ENCODE assay signal across 8 cellular contexts in the genomic region with DNA sequence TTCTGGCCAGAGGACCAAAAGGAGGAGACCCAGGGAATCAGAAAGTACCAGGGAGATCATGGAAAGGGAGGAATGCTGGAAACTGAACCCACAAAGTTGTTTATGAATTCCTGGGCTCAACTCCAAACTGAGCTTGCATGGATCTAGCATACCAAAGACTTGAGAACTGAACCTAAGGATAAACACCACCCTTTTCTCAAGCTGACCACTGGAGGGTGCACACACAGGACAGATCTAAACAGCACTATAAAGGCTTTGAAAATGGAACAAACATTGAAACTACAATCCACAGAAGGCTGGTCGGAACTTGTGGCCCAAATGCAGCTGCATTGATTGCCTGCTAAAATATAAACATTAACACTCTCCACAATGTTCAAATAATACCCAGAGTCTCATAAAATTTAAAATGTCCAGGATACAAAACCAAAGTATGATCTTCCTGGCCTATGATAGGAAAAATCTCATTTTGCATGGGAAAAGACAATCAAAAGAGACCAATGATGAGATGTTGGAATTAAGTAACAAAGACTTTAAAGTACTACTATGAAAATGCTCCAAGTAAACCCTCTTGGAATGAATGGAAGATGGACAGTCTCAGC. TPM values are rescaled to one million over a fixed set of nuclear protein-coding genes. Genes with fewer than 3 reads are reported as not detected.
DNase-seq lines count a peak whose midpoint lies in the region; ATAC-seq, FAIRE-seq and TF ChIP-seq lines count a peak whose summit lies in the region.

No MANE protein-coding gene starts in this region.

- no peak for FAIRE-seq in urothelium cell line (lab: Jason Lieb, UNC)

- H3K4me3 ChIP-seq in Caco-2 (ENCODE audit: low read depth, low read length) (no peak overlapping the region), astrocyte of the cerebellum (ENCODE audit: low read depth, low read length) (no peak overlapping the region)

- ATAC-seq in GM19372 (IDR thresholded peaks at IDR 0.05; ENCODE audit: low read depth, unreplicated experiment): peak; percentile 64

- TF ChIP-seq CTCF in Caco-2 (IDR thresholded peaks at IDR 0.05; ENCODE audit: insufficient read depth in 1 of 2, low read depth in 1 of 2, low read length in 1 of 2, severe bottlenecking in 1 of 2, unreplicated experiment in 1 of 2) (peak; percentile 59 to 68), astrocyte of the cerebellum (IDR thresholded peaks at IDR 0.05; ENCODE audit: low read depth, low read length, missing control alignments) (peak; percentile 80), glutamatergic neuron (IDR thresholded peaks at IDR 0.05; ENCODE audit: partially characterized antibody, unreplicated experiment) (no peak)

- no peaks in the 10 kb centered on the region for H3K27me3 ChIP-seq in Caco-2 (replicated peaks; ENCODE audit: control insufficient read depth, insufficient read depth, low read length)

- no peak overlapping the region for H3K27ac Mint-ChIP-seq in Caco-2 (ENCODE audit: unreplicated experiment)
- no peak overlapping the region for H3K27ac Mint-ChIP-seq in glutamatergic neuron (ENCODE audit: unreplicated experiment)

- H3K27me3 Mint-ChIP-seq in Caco-2 (ENCODE audit: insufficient read depth, unreplicated experiment) (no peaks in the 10 kb centered on the region), glutamatergic neuron (ENCODE audit: unreplicated experiment) (peaks cover 2% of the 10 kb centered on the region)

- H3K9me3 Mint-ChIP-seq in Caco-2 (ENCODE audit: unreplicated experiment) (no peaks in the 10 kb centered on the region), glutamatergic neuron (ENCODE audit: unreplicated experiment) (peaks cover 2% of the 10 kb centered on the region)

- DNase-seq in Caco-2 (peak in 1 of 2 experiments; percentile 46), M059J (ENCODE audit: low read depth) (peak; percentile 95), astrocyte of the cerebellum (ENCODE audit: low read depth) (peak; percentile 98), left kidney (ENCODE audit: low read depth, low spot score) (peak; percentile 71), urothelium cell line (ENCODE audit: low spot score) (peak; percentile 67), glutamatergic neuron (no peak)
- DNase-seq in activated effector memory CD4-positive, alpha-beta T cell treated with Interleukin-2 at 50 U/mL for 16 hours: no peak

- no peaks in the 10 kb centered on the region for H3K36me3 Mint-ChIP-seq in Caco-2 (ENCODE audit: insufficient read depth, unreplicated experiment)
- peaks cover 5% of the 10 kb centered on the region for H3K36me3 Mint-ChIP-seq in glutamatergic neuron (ENCODE audit: unreplicated experiment)

- no TSS peak for BruUV-seq in Caco-2 (replicated peaks; lab: Mats Ljungman, UMichigan)

- in situ Hi-C loops in astrocyte of the cerebellum (cut with HindIII; ENCODE audit: low sequenced_read_pairs): no loop called here

- no peaks in the 10 kb centered on the region for H3K9me3 ChIP-seq in Caco-2

- H3K4me1 ChIP-seq in Caco-2: peaks cover 23% of the 10 kb centered on the region

- H3K4me3 Mint-ChIP-seq in Caco-2 (ENCODE audit: unreplicated experiment) (no peak overlapping the region), glutamatergic neuron (ENCODE audit: unreplicated experiment) (no peak overlapping the region)

- CTCF ChIA-PET in Caco-2 (lab: Charles Lee): interaction anchor here (0.7 to 2.5 kb wide), 6 partner anchors 10 to 120 kb away, joined by 3 to 9 read pairs (median 4); partner anchors contain the start of gene IRF1

- intact Hi-C loops in Caco-2 (cut with micrococcal nuclease; ENCODE audit: unreplicated experiment): no loop called here

- POLR2A ChIA-PET in Caco-2 (lab: Charles Lee): interaction anchor here (0.6 to 1.0 kb wide), 2 partner anchors 10 to 11 kb away, joined by 4 to 7 read pairs; no protein-coding TSS in a partner anchor

- no peaks in the 10 kb centered on the region for H3K36me3 ChIP-seq in Caco-2 (ENCODE audit: control insufficient read depth, insufficient read depth, low read length)

- H3K4me1 Mint-ChIP-seq in Caco-2 (ENCODE audit: low read depth, unreplicated experiment) (peaks cover 11% of the 10 kb centered on the region), glutamatergic neuron (ENCODE audit: low read depth, unreplicated experiment) (no peaks in the 10 kb centered on the region)

RNA-seq across cellular contexts. Expression of gene IRF1, which starts 15.6 kb away (rescaled TPM):
- total RNA-seq in Caco-2 (2022): 16.0 and 16.8 TPM in 2 replicates
- 31.7 and 36.1 TPM in 2 replicates for total RNA-seq in M059J (2014; rRNA removed; shearing (Covaris generic))
- 2.8 TPM for total RNA-seq in glutamatergic neuron (ENCODE audit: unreplicated experiment)

RNA-seq across cellular contexts. Expression of gene IL5, which starts 37.1 kb away (rescaled TPM):
- total RNA-seq in Caco-2 (2022) (not detected in 2 replicates), glutamatergic neuron (ENCODE audit: unreplicated experiment) (not detected)
- total RNA-seq in M059J (2014; rRNA removed; shearing (Covaris generic)): not detected in 2 replicates

RNA-seq across cellular contexts. Expression of gene RAD50, which starts 50.6 kb away (rescaled TPM):
- total RNA-seq in Caco-2 (2022) (53.2 and 58.2 TPM in 2 replicates), glutamatergic neuron (ENCODE audit: unreplicated experiment) (34.9 TPM)
- 11.6 and 14.3 TPM in 2 replicates for total RNA-seq in M059J (2014; rRNA removed; shearing (Covaris generic))

Comparison
In these comparisons a context has a peak if more than half of its experiments do, and no peak if none do; other contexts are left out.
1. DNase-seq: peak in M059J (single experiment), astrocyte of the cerebellum (single experiment), left kidney (single experiment) and urothelium cell line (single experiment); none in glutamatergic neuron (single experiment) and activated effector memory CD4-positive, alpha-beta T cell treated with Interleukin-2 at 50 U/mL for 16 hours (single experiment).